Comparison of ENCODE assay signal across 13 cellular contexts in genomic region chr11:120052196-120052775, GRCh38.
DNase-seq lines count a peak whose midpoint lies in the region; ATAC-seq and TF ChIP-seq lines count a peak whose summit lies in the region.
"Had no signal": no experiment of that assay in that cellular context is flagged by ENCODE, and none has a peak within 500 bp of the region (broad histone marks: within the 10 kb centered on the region; RNA-seq: fewer than 3 reads in every experiment).

No MANE protein-coding gene starts in this region.

- H3K27me3 ChIP-seq in WERI-Rb-1 (ENCODE audit: insufficient read depth, low read depth, severe bottlenecking), result no peaks in the 10 kb centered on the region
- H3K27me3 ChIP-seq in vagina, result no peaks in the 10 kb centered on the region

- DNase-seq in WERI-Rb-1, result peak; percentile 63
- peak; percentile 53 for DNase-seq in coronary artery (ENCODE audit: low spot score)
- DNase-seq in left lobe of liver (ENCODE audit: low spot score), result peak; percentile 32
- DNase-seq in vagina (ENCODE audit: extremely low spot score in 2 of 2), result peak; percentile 67 to 69
- DNase-seq in hypothalamus (lab: John Stamatoyannopoulos, UW), result no peak
- DNase-seq in stimulated activated naive CD4-positive, alpha-beta T cell (lab: John Stamatoyannopoulos, UW), result no peak
- DNase-seq in NCI-H1048 (lab: John Stamatoyannopoulos, UW), result no peak
- DNase-seq: C1 segment of cervical spinal cord; Calu3; CD4-positive, alpha-beta T cell; DMS79; HCEC 1CT; HFFc6 had no signal

- H3K27ac ChIP-seq in WERI-Rb-1 (no peak overlapping the region), coronary artery (no peak overlapping the region), vagina (no peak overlapping the region)

- TF ChIP-seq CTCF in WERI-Rb-1 (IDR thresholded peaks at IDR 0.05; ENCODE audit: low read depth, low read length) (no peak), coronary artery (IDR thresholded peaks at IDR 0.05) (no peak), vagina (IDR thresholded peaks at IDR 0.05) (no peak)

- no peaks in the 10 kb centered on the region for H3K36me3 ChIP-seq in WERI-Rb-1
- H3K36me3 ChIP-seq in vagina, result no peaks in the 10 kb centered on the region

- peaks cover 12% of the 10 kb centered on the region for H3K4me1 ChIP-seq in vagina

- intact Hi-C loops in vagina (cut with DNase I), result no loop called here

- ATAC-seq in left lobe of liver, result no peak

- H3K9me3 ChIP-seq in WERI-Rb-1 (ENCODE audit: severe bottlenecking), result peaks cover 8% of the 10 kb centered on the region
- H3K9me3 ChIP-seq in vagina, result no peaks in the 10 kb centered on the region

- no peak for TF ChIP-seq POLR2A in vagina (IDR thresholded peaks at IDR 0.05)

- H3K4me3 ChIP-seq in WERI-Rb-1 (ENCODE audit: low read depth, low read length), result no peak overlapping the region
- no peak overlapping the region for H3K4me3 ChIP-seq in coronary artery
- H3K4me3 ChIP-seq in vagina, result no peak overlapping the region

Comparison
In these comparisons a context has a peak if more than half of its experiments do, and no peak if none do; other contexts are left out.
1. DNase-seq: peak in WERI-Rb-1 (single experiment), coronary artery (single experiment), left lobe of liver (single experiment) and vagina (2 of 2); none in hypothalamus (0 of 51), stimulated activated naive CD4-positive, alpha-beta T cell (0 of 6) and NCI-H1048 (single experiment).